Comparison of ENCODE assay signal across 8 cellular contexts in genomic region chr2:196696423-196697073, GRCh38. TPM values are rescaled to one million over a fixed set of nuclear protein-coding genes. Genes with fewer than 3 reads are reported as not detected.
DNase-seq lines count a peak whose midpoint lies in the region; ATAC-seq and TF ChIP-seq lines count a peak whose summit lies in the region.

No MANE protein-coding gene starts in this region.

- BruUV-seq in HCT116 (replicated peaks; lab: Mats Ljungman, UMichigan) = TSS peak; percentile 81

- TF ChIP-seq POLR2A in HCT116 (IDR thresholded peaks at IDR 0.05; ENCODE audit: borderline replicate concordance, extremely low read depth, insufficient read depth, insufficient read length) (no peak), gastrocnemius medialis (IDR thresholded peaks at IDR 0.05) (no peak)

- peak overlapping the region; percentile 6 for H2AFZ ChIP-seq in HCT116 (ENCODE audit: low read depth, low read length, poor library complexity, severe bottlenecking)

- no peaks in the 10 kb centered on the region for H3K9me3 ChIP-seq in HCT116 (ENCODE audit: control insufficient read depth in 1 of 2, insufficient read depth in 1 of 2, low read depth in 1 of 2, low read length in 2 of 2)
- no peaks in the 10 kb centered on the region for H3K9me3 ChIP-seq in gastrocnemius medialis

- H3K27ac Mint-ChIP-seq in activated naive CD8-positive, alpha-beta T cell treated with anti-CD3 and anti-CD28 coated beads, Interleukin-2, amount 50 U/mL, for 24 hours = no peak overlapping the region

- RAD21 ChIA-PET in HCT116 (lab: Charles Lee; ENCODE audit: low non-redundant PET in 1 of 2, low total read pairs in 2 of 2, uncharacterized antibody in 2 of 2, unreplicated experiment in 2 of 2) = no interaction called here

- no peak overlapping the region for H3K9ac ChIP-seq in HCT116 (ENCODE audit: low read length)

- TF ChIP-seq CTCF in HCT116 (IDR thresholded peaks at IDR 0.05 in 2 of 3, conservative IDR thresholded peaks at IDR 0.05 in 1 of 3; ENCODE audit: borderline replicate concordance in 1 of 3, insufficient read depth in 1 of 3, low read depth in 2 of 3, low read length in 2 of 3) (no peak), gastrocnemius medialis (IDR thresholded peaks at IDR 0.05 in 4 of 5, conservative IDR thresholded peaks at IDR 0.05 in 1 of 5) (no peak)

- peak overlapping the region; percentile 16; the same call in 1 of the 2 replicates for H3K27ac ChIP-seq in HCT116 (ENCODE audit: low read depth, low read length)
- H3K27ac ChIP-seq in gastrocnemius medialis = no peak overlapping the region

- POLR2A ChIA-PET in HCT116 (lab: Charles Lee) = interaction anchor here (0.7 to 1.4 kb wide), 2 partner anchors 23 to 1328 kb away, joined by 3 read pairs; no protein-coding TSS in a partner anchor

- ATAC-seq in HCT116 (peak; percentile 97), gastrocnemius medialis (peak; percentile 41 to 62), GM18909 (IDR thresholded peaks at IDR 0.05; ENCODE audit: poor library complexity, unreplicated experiment) (no peak)
- ATAC-seq in activated naive CD8-positive, alpha-beta T cell treated with anti-CD3 and anti-CD28 coated beads, Interleukin-2, amount 50 U/mL, for 24 hours = no peak

- H3K4me2 ChIP-seq in HCT116 (ENCODE audit: low read length) = peak overlapping the region; percentile 54

- no peak overlapping the region for H3K4me3 Mint-ChIP-seq in activated naive CD8-positive, alpha-beta T cell treated with anti-CD3 and anti-CD28 coated beads, Interleukin-2, amount 50 U/mL, for 24 hours

- H3K4me3 ChIP-seq in HCT116 (replicated peaks in 1 of 2; ENCODE audit: low read depth in 1 of 2, low read length in 2 of 2) (peak overlapping the region in 1 of 2 experiments; percentile 8; a peak in 1 of 4 replicates), gastrocnemius medialis (no peak overlapping the region)

- CTCF ChIA-PET in HCT116 (lab: Charles Lee) = interaction anchor here (2.1 kb wide), 1 partner anchor 54 kb away, joined by 7 read pairs; no protein-coding TSS in a partner anchor

- in situ Hi-C loops in gastrocnemius medialis (cut with MboI; ENCODE audit: low sequenced_read_pairs in 4 of 4) = no loop called here

- H3K9me3 Mint-ChIP-seq in activated naive CD8-positive, alpha-beta T cell treated with anti-CD3 and anti-CD28 coated beads, Interleukin-2, amount 50 U/mL, for 24 hours = peaks cover 5% of the 10 kb centered on the region

- no peak for TF ChIP-seq RAD21 in HCT116 (IDR thresholded peaks at IDR 0.05; ENCODE audit: low read depth)

- no peaks in the 10 kb centered on the region for H3K9me2 ChIP-seq in HCT116 (ENCODE audit: insufficient read depth)

- H3K79me2 ChIP-seq in HCT116 (ENCODE audit: insufficient read depth, low read length) = no peaks in the 10 kb centered on the region

- H3K4me1 Mint-ChIP-seq in activated naive CD8-positive, alpha-beta T cell treated with anti-CD3 and anti-CD28 coated beads, Interleukin-2, amount 50 U/mL, for 24 hours = no peaks in the 10 kb centered on the region

- H3K36me3 ChIP-seq in HCT116 (ENCODE audit: control insufficient read depth in 1 of 2, insufficient read depth in 2 of 2, low read length in 2 of 2) (no peaks in the 10 kb centered on the region; a peak in 1 of 4 replicates), gastrocnemius medialis (no peaks in the 10 kb centered on the region)

- H3K27me3 Mint-ChIP-seq in activated naive CD8-positive, alpha-beta T cell treated with anti-CD3 and anti-CD28 coated beads, Interleukin-2, amount 50 U/mL, for 24 hours = no peaks in the 10 kb centered on the region

- intact Hi-C loops in HCT116 (cut with micrococcal nuclease) (no loop called here), gastrocnemius medialis (cut with DNase I; ENCODE audit: low total_unique reads) (no loop called here)

- DNase-seq in HCT116 (ENCODE audit: low read depth, low spot score) = peak; percentile 82
- peak; percentile 84 for DNase-seq in NCI-H460 (ENCODE audit: extremely low read depth, low read depth)
- DNase-seq in fibroblast of peridontal ligament (ENCODE audit: extremely low read depth) = peak; percentile 93
- DNase-seq in gastrocnemius medialis = no peak
- DNase-seq in NCI-H446 treated with DMSO at 0.1 percent for 48 hours (lab: John Stamatoyannopoulos, UW) = no peak
- no peak for DNase-seq in NCI-H345 treated with DMSO at 0.1 percent for 48 hours (lab: John Stamatoyannopoulos, UW; ENCODE audit: unreplicated experiment)
- no peak for DNase-seq in activated naive CD8-positive, alpha-beta T cell treated with anti-CD3 and anti-CD28 coated beads, Interleukin-2, amount 50 U/mL, for 24 hours

- H4K20me1 ChIP-seq in HCT116 (ENCODE audit: insufficient read depth) = no peaks in the 10 kb centered on the region

- H3K4me1 ChIP-seq in HCT116 (ENCODE audit: control insufficient read depth in 1 of 2, insufficient read depth in 2 of 2, low read length in 2 of 2) (peaks cover 13 to 22% of the 10 kb centered on the region in 2 experiments), gastrocnemius medialis (no peaks in the 10 kb centered on the region)

- no peaks in the 10 kb centered on the region for H3K36me3 Mint-ChIP-seq in activated naive CD8-positive, alpha-beta T cell treated with anti-CD3 and anti-CD28 coated beads, Interleukin-2, amount 50 U/mL, for 24 hours (ENCODE audit: low read depth)

- H3K27me3 ChIP-seq in HCT116 (ENCODE audit: insufficient read depth, low read length) (no peaks in the 10 kb centered on the region), gastrocnemius medialis (no peaks in the 10 kb centered on the region)

TF ChIP-seq in HCT116, 20 proteins besides CTCF, POLR2A, EP300 and RAD21:
- TF ChIP-seq JUND (IDR thresholded peaks at IDR 0.05) = peak; percentile 93
- TF ChIP-seq ELF1 (IDR thresholded peaks at IDR 0.05; ENCODE audit: borderline replicate concordance, low read depth) = no peak
- TF ChIP-seq ATF3 (IDR thresholded peaks at IDR 0.05) = peak; percentile 72
- no peak for TF ChIP-seq EZH2phosphoT487 (IDR thresholded peaks at IDR 0.05; ENCODE audit: borderline replicate concordance)
- peak; percentile 95 for TF ChIP-seq CBX3 (IDR thresholded peaks at IDR 0.05; ENCODE audit: low read depth)
- TF ChIP-seq ZFX (IDR thresholded peaks at IDR 0.05) = no peak
- no peak for TF ChIP-seq REST (IDR thresholded peaks at IDR 0.05; ENCODE audit: low read depth)
- no peak; the same call in 1 of the 2 replicates for TF ChIP-seq SRF (IDR thresholded peaks at IDR 0.05; ENCODE audit: low read depth)
- no peak for TF ChIP-seq SIN3A (IDR thresholded peaks at IDR 0.05; ENCODE audit: low read depth)
- TF ChIP-seq CEBPB (IDR thresholded peaks at IDR 0.05; ENCODE audit: low read depth) = peak; percentile 94
- TF ChIP-seq MAX (IDR thresholded peaks at IDR 0.05) = peak; percentile 43; the same call in 1 of the 2 replicates
- TF ChIP-seq YY1 (IDR thresholded peaks at IDR 0.05; ENCODE audit: extremely low read depth, insufficient replicate concordance, low read depth, low read length) = peak; percentile 17
- peak; percentile 50; the same call in 1 of the 2 replicates for TF ChIP-seq POLR2AphosphoS5 (IDR thresholded peaks at IDR 0.05; ENCODE audit: low read depth, low read length)
- TF ChIP-seq FOSL1 (IDR thresholded peaks at IDR 0.05; ENCODE audit: low read depth) = peak; percentile 90
- TF ChIP-seq SP1 (IDR thresholded peaks at IDR 0.05; ENCODE audit: low read depth) = peak; percentile 66

RNA-seq across cellular contexts. Expression of gene CCDC150, which starts 57.0 kb away (rescaled TPM):
- 29.2 TPM for total RNA-seq in HCT116 (2021; ENCODE audit: unreplicated experiment)
- polyA plus RNA-seq in HCT116 (2012) = 8.7 and 11.5 TPM in 2 replicates
- 7.9 and 14.6 TPM in 2 replicates for total RNA-seq in NCI-H460 (2014; rRNA removed; shearing (Covaris generic))
- 39.1 and 51.3 TPM in 2 replicates for polyA plus RNA-seq in NCI-H460 (2014; cell fraction: nucleus; rRNA removed)
- under 1 TPM in 2 of 4 donors, not detected in 2; 0.31 to 0.83 TPM for total RNA-seq in gastrocnemius medialis

Comparison
In these comparisons a context has a peak if more than half of its experiments do, and no peak if none do; other contexts are left out.
1. ATAC-seq: peak in HCT116 (single experiment) and gastrocnemius medialis (2 of 2); none in activated naive CD8-positive, alpha-beta T cell treated with anti-CD3 and anti-CD28 coated beads, Interleukin-2, amount 50 U/mL, for 24 hours (single experiment) and GM18909 (single experiment).
2. DNase-seq: peak in HCT116 (single experiment), NCI-H460 (single experiment) and fibroblast of peridontal ligament (single experiment); none in gastrocnemius medialis (0 of 2), NCI-H446 treated with DMSO at 0.1 percent for 48 hours (single experiment), NCI-H345 treated with DMSO at 0.1 percent for 48 hours (single experiment) and activated naive CD8-positive, alpha-beta T cell treated with anti-CD3 and anti-CD28 coated beads, Interleukin-2, amount 50 U/mL, for 24 hours (single experiment).